ENCODE assay signal across 1 cellular context in the genomic region with DNA sequence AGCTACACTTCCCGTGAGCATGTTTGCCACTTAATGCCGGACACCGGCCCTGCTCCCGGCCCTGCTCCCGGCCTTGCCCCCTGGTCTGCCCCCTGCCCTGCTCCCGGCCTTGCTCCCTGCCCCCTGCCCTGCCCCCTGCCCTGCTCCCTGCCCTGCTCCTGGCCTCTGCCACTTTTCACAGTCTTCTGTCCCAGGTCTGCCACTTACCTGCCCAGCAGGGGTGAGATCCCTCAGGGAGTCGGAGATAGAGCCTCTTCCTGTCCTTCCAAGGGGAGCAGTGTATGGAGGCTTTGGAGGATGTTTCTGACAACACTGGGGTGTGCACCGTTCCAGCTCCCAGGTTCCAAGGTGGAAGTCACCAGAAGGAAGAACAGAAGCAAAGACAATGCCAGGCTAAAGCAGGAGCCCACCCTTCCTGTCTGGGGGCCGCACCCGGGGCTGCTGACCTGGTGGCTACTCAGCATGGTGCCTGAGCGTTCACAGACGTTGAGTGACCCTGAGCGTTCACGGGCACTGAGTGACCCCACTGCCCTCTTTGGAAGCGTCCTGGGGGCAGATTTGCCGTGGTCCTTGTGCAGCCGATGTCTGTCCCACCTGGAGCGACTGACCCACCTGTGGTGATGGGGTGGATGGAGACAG.
TF ChIP-seq lines count a peak whose summit lies in the region.

No MANE protein-coding gene starts in this region.

TF ChIP-seq in SK-N-SH treated with all-trans-retinoic acid at 6 μM for 48 hours, 23 proteins besides CTCF, POLR2A, EP300 and RAD21 (continued from another document):
- TF ChIP-seq CREB5 (CRISPR knock-in tag; IDR thresholded peaks at IDR 0.05; ENCODE audit: low read depth) (no peak), CSDC2 (CRISPR knock-in tag; IDR thresholded peaks at IDR 0.05) (no peak), ZNF565 (CRISPR knock-in tag; conservative IDR thresholded peaks at IDR 0.05; ENCODE audit: low read depth) (no peak), ZNF8 (CRISPR knock-in tag; IDR thresholded peaks at IDR 0.05) (no peak), ZNF70 (CRISPR knock-in tag; IDR thresholded peaks at IDR 0.05) (no peak), ARNTL (CRISPR knock-in tag; IDR thresholded peaks at IDR 0.05; ENCODE audit: borderline replicate concordance, low read depth) (no peak), ISL1 (CRISPR knock-in tag; IDR thresholded peaks at IDR 0.05) (no peak), ZC3H10 (CRISPR knock-in tag; IDR thresholded peaks at IDR 0.05) (no peak), ZFP3 (CRISPR knock-in tag; IDR thresholded peaks at IDR 0.05) (no peak), ZFP30 (CRISPR knock-in tag; IDR thresholded peaks at IDR 0.05) (no peak), ESRRG (CRISPR knock-in tag; IDR thresholded peaks at IDR 0.05) (no peak)
- TF ChIP-seq, protein P1, sequence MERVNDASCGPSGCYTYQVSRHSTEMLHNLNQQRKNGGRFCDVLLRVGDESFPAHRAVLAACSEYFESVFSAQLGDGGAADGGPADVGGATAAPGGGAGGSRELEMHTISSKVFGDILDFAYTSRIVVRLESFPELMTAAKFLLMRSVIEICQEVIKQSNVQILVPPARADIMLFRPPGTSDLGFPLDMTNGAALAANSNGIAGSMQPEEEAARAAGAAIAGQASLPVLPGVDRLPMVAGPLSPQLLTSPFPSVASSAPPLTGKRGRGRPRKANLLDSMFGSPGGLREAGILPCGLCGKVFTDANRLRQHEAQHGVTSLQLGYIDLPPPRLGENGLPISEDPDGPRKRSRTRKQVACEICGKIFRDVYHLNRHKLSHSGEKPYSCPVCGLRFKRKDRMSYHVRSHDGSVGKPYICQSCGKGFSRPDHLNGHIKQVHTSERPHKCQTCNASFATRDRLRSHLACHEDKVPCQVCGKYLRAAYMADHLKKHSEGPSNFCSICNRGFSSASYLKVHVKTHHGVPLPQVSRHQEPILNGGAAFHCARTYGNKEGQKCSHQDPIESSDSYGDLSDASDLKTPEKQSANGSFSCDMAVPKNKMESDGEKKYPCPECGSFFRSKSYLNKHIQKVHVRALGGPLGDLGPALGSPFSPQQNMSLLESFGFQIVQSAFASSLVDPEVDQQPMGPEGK (CRISPR knock-in tag; IDR thresholded peaks at IDR 0.05; ENCODE audit: borderline replicate concordance): no peak
